ENCODE assay signal across 12 cellular contexts in genomic region chr17:38885044-38885727, GRCh38. TPM values are rescaled to one million over a fixed set of nuclear protein-coding genes. Genes with fewer than 3 reads are reported as not detected.
DNase-seq lines count a peak whose midpoint lies in the region; ATAC-seq and TF ChIP-seq lines count a peak whose summit lies in the region.
"Had no signal": no experiment of that assay in that cellular context is flagged by ENCODE, and none has a peak within 500 bp of the region (broad histone marks: within the 10 kb centered on the region; RNA-seq: fewer than 3 reads in every experiment).

No MANE protein-coding gene starts in this region.

- TF ChIP-seq CTCF in liver (IDR thresholded peaks at IDR 0.05; ENCODE audit: low read depth, low read length, missing input control) = no peak

- H3K9me3 ChIP-seq in liver (ENCODE audit: control insufficient read depth in 4 of 4, low read length in 3 of 4) = no peaks in the 10 kb centered on the region
- H3K9me3 ChIP-seq: testis had no signal

- no peak overlapping the region for H3K9ac ChIP-seq in liver (ENCODE audit: low read depth in 1 of 2, low read length in 2 of 2)

- CTCF ChIA-PET in activated CD4-positive, alpha-beta T cell treated with anti-CD3 and anti-CD28 coated beads for 36 hours (lab: Charles Lee) = interaction anchor here (0.5 to 2.3 kb wide), 7 partner anchors 8 to 1382 kb away, joined by 3 to 10 read pairs (median 3); partner anchors contain the start of gene LASP1

- no peak for ATAC-seq in activated CD4-positive, alpha-beta T cell treated with anti-CD3 and anti-CD28 coated beads for 36 hours
- ATAC-seq in activated naive CD8-positive, alpha-beta T cell treated with anti-CD3 and anti-CD28 coated beads, Interleukin-2, amount 50 U/mL, for 24 hours = no peak
- no peak for ATAC-seq in stimulated activated naive B cell treated with anti-CD40 and anti-IgM and Interleukin-4, amounts not matched to agents 10 μg/mL and 1 μg/mL and 100 μg/mL, for 72 hours (replicated peaks)
- ATAC-seq in HG02588 (IDR thresholded peaks at IDR 0.05; ENCODE audit: unreplicated experiment) = no peak

- no peaks in the 10 kb centered on the region for H3K27me3 ChIP-seq in liver (ENCODE audit: control insufficient read depth in 4 of 4, insufficient read depth in 4 of 4, low read length in 3 of 4)
- H3K27me3 ChIP-seq: testis had no signal

- intact Hi-C loops in activated CD4-positive, alpha-beta T cell treated with anti-CD3 and anti-CD28 coated beads for 36 hours (cut with DNase I, micrococcal nuclease) = no loop called here

- no peaks in the 10 kb centered on the region for H3K27me3 Mint-ChIP-seq in activated CD4-positive, alpha-beta T cell treated with anti-CD3 and anti-CD28 coated beads for 36 hours
- no peaks in the 10 kb centered on the region for H3K27me3 Mint-ChIP-seq in activated naive CD8-positive, alpha-beta T cell treated with anti-CD3 and anti-CD28 coated beads, Interleukin-2, amount 50 U/mL, for 24 hours
- no peaks in the 10 kb centered on the region for H3K27me3 Mint-ChIP-seq in stimulated activated naive B cell treated with anti-CD40 and anti-IgM and Interleukin-4, amounts not matched to agents 10 μg/mL and 1 μg/mL and 100 μg/mL, for 72 hours

- H3K27ac ChIP-seq in liver (ENCODE audit: low read depth in 1 of 2, low read length in 2 of 2) = peak overlapping the region in 1 of 2 donors; percentile 19
- H3K27ac ChIP-seq: PC-9 had no signal

- 47% methylated on average over 9 of the region's 9 CpGs for WGBS in liver

- peaks cover 2 to 12% (median 6%) of the 10 kb centered on the region in 4 donors for H3K36me3 ChIP-seq in liver (ENCODE audit: control insufficient read depth in 4 of 4, insufficient read depth in 3 of 4, low read depth in 1 of 4, low read length in 3 of 4)

- peak in 1 of 2 donors; percentile 39 for TF ChIP-seq RAD21 in liver (IDR thresholded peaks at IDR 0.05)

- H3K4me1 Mint-ChIP-seq in activated CD4-positive, alpha-beta T cell treated with anti-CD3 and anti-CD28 coated beads for 36 hours = peaks cover 90% of the 10 kb centered on the region
- peaks cover 87% of the 10 kb centered on the region for H3K4me1 Mint-ChIP-seq in activated naive CD8-positive, alpha-beta T cell treated with anti-CD3 and anti-CD28 coated beads, Interleukin-2, amount 50 U/mL, for 24 hours
- H3K4me1 Mint-ChIP-seq in stimulated activated naive B cell treated with anti-CD40 and anti-IgM and Interleukin-4, amounts not matched to agents 10 μg/mL and 1 μg/mL and 100 μg/mL, for 72 hours = peaks cover 41 to 68% of the 10 kb centered on the region in 2 donors

- H3K4me1 ChIP-seq in liver (ENCODE audit: control insufficient read depth in 4 of 4, insufficient read depth in 4 of 4, low read length in 3 of 4) = peaks cover 36 to 68% (median 50%) of the 10 kb centered on the region in 4 donors

- no peak overlapping the region for H3K4me3 Mint-ChIP-seq in activated CD4-positive, alpha-beta T cell treated with anti-CD3 and anti-CD28 coated beads for 36 hours
- no peak overlapping the region for H3K4me3 Mint-ChIP-seq in activated naive CD8-positive, alpha-beta T cell treated with anti-CD3 and anti-CD28 coated beads, Interleukin-2, amount 50 U/mL, for 24 hours
- no peak overlapping the region for H3K4me3 Mint-ChIP-seq in stimulated activated naive B cell treated with anti-CD40 and anti-IgM and Interleukin-4, amounts not matched to agents 10 μg/mL and 1 μg/mL and 100 μg/mL, for 72 hours

- H3K4me3 ChIP-seq in liver (ENCODE audit: low read depth in 1 of 3, low read length in 3 of 3) = no peak overlapping the region
- H3K4me3 ChIP-seq: PC-9, testis had no signal

- POLR2A ChIA-PET in activated CD4-positive, alpha-beta T cell treated with anti-CD3 and anti-CD28 coated beads for 36 hours (lab: Charles Lee) = interaction anchor here (1.4 kb wide), 1 partner anchor 14 kb away, joined by 4 read pairs; no protein-coding TSS in a partner anchor

- no peaks in the 10 kb centered on the region for H3K9me3 Mint-ChIP-seq in activated CD4-positive, alpha-beta T cell treated with anti-CD3 and anti-CD28 coated beads for 36 hours (ENCODE audit: low read depth)
- no peaks in the 10 kb centered on the region for H3K9me3 Mint-ChIP-seq in activated naive CD8-positive, alpha-beta T cell treated with anti-CD3 and anti-CD28 coated beads, Interleukin-2, amount 50 U/mL, for 24 hours
- H3K9me3 Mint-ChIP-seq in stimulated activated naive B cell treated with anti-CD40 and anti-IgM and Interleukin-4, amounts not matched to agents 10 μg/mL and 1 μg/mL and 100 μg/mL, for 72 hours = no peaks in the 10 kb centered on the region

- DNase-seq in activated CD4-positive, alpha-beta T cell treated with anti-CD3 and anti-CD28 coated beads for 36 hours = no peak
- DNase-seq in activated CD4-positive, alpha-beta T cell treated with anti-CD3 and anti-CD28 coated beads, Interleukin-2, amount 50 U/mL, for 48 hours = no peak
- no peak for DNase-seq in activated naive CD8-positive, alpha-beta T cell treated with anti-CD3 and anti-CD28 coated beads, Interleukin-2, amount 50 U/mL, for 24 hours
- no peak for DNase-seq in stimulated activated naive B cell treated with anti-CD40 and anti-IgM and Interleukin-4, amounts not matched to agents 10 μg/mL and 1 μg/mL and 100 μg/mL, for 72 hours
- DNase-seq in NCI-H1048 (lab: John Stamatoyannopoulos, UW) (no peak), cortex of kidney (lab: John Stamatoyannopoulos, UW) (no peak)
- DNase-seq: activated CD4-positive, alpha-beta T cell treated with anti-CD3 and anti-CD28 coated beads for 1 hour; central memory CD4-positive, alpha-beta T cell; PC-9; testis had no signal

- H3K36me3 Mint-ChIP-seq in activated CD4-positive, alpha-beta T cell treated with anti-CD3 and anti-CD28 coated beads for 36 hours (ENCODE audit: low read depth) = peaks cover 54% of the 10 kb centered on the region
- peaks cover 33% of the 10 kb centered on the region for H3K36me3 Mint-ChIP-seq in activated naive CD8-positive, alpha-beta T cell treated with anti-CD3 and anti-CD28 coated beads, Interleukin-2, amount 50 U/mL, for 24 hours (ENCODE audit: low read depth)
- peaks cover 46 to 61% of the 10 kb centered on the region in 2 donors for H3K36me3 Mint-ChIP-seq in stimulated activated naive B cell treated with anti-CD40 and anti-IgM and Interleukin-4, amounts not matched to agents 10 μg/mL and 1 μg/mL and 100 μg/mL, for 72 hours

- peak overlapping the region; percentile 65 for H3K27ac Mint-ChIP-seq in activated CD4-positive, alpha-beta T cell treated with anti-CD3 and anti-CD28 coated beads for 36 hours
- H3K27ac Mint-ChIP-seq in activated naive CD8-positive, alpha-beta T cell treated with anti-CD3 and anti-CD28 coated beads, Interleukin-2, amount 50 U/mL, for 24 hours = peak overlapping the region; percentile 75
- peak overlapping the region; percentile 79 for H3K27ac Mint-ChIP-seq in stimulated activated naive B cell treated with anti-CD40 and anti-IgM and Interleukin-4, amounts not matched to agents 10 μg/mL and 1 μg/mL and 100 μg/mL, for 72 hours

TF ChIP-seq in liver, 16 proteins besides CTCF, POLR2A, EP300 and RAD21 (continues in another document):
- TF ChIP-seq JUND (IDR thresholded peaks at IDR 0.05) = no peak
- no peak for TF ChIP-seq GABPA (IDR thresholded peaks at IDR 0.05 in 1 of 2, conservative IDR thresholded peaks at IDR 0.05 in 1 of 2)
- TF ChIP-seq HNF4G (IDR thresholded peaks at IDR 0.05) = peak; percentile 85
- TF ChIP-seq EGR1 (IDR thresholded peaks at IDR 0.05; ENCODE audit: low read depth in 2 of 2) = no peak
- TF ChIP-seq, protein P1, sequence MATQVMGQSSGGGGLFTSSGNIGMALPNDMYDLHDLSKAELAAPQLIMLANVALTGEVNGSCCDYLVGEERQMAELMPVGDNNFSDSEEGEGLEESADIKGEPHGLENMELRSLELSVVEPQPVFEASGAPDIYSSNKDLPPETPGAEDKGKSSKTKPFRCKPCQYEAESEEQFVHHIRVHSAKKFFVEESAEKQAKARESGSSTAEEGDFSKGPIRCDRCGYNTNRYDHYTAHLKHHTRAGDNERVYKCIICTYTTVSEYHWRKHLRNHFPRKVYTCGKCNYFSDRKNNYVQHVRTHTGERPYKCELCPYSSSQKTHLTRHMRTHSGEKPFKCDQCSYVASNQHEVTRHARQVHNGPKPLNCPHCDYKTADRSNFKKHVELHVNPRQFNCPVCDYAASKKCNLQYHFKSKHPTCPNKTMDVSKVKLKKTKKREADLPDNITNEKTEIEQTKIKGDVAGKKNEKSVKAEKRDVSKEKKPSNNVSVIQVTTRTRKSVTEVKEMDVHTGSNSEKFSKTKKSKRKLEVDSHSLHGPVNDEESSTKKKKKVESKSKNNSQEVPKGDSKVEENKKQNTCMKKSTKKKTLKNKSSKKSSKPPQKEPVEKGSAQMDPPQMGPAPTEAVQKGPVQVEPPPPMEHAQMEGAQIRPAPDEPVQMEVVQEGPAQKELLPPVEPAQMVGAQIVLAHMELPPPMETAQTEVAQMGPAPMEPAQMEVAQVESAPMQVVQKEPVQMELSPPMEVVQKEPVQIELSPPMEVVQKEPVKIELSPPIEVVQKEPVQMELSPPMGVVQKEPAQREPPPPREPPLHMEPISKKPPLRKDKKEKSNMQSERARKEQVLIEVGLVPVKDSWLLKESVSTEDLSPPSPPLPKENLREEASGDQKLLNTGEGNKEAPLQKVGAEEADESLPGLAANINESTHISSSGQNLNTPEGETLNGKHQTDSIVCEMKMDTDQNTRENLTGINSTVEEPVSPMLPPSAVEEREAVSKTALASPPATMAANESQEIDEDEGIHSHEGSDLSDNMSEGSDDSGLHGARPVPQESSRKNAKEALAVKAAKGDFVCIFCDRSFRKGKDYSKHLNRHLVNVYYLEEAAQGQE (IDR thresholded peaks at IDR 0.05) = no peak
- TF ChIP-seq SP1 (IDR thresholded peaks at IDR 0.05) = peak; percentile 81
- TF ChIP-seq, protein P2, sequence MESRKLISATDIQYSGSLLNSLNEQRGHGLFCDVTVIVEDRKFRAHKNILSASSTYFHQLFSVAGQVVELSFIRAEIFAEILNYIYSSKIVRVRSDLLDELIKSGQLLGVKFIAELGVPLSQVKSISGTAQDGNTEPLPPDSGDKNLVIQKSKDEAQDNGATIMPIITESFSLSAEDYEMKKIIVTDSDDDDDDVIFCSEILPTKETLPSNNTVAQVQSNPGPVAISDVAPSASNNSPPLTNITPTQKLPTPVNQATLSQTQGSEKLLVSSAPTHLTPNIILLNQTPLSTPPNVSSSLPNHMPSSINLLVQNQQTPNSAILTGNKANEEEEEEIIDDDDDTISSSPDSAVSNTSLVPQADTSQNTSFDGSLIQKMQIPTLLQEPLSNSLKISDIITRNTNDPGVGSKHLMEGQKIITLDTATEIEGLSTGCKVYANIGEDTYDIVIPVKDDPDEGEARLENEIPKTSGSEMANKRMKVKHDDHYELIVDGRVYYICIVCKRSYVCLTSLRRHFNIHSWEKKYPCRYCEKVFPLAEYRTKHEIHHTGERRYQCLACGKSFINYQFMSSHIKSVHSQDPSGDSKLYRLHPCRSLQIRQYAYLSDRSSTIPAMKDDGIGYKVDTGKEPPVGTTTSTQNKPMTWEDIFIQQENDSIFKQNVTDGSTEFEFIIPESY (IDR thresholded peaks at IDR 0.05) = no peak
- TF ChIP-seq FOXA2 (IDR thresholded peaks at IDR 0.05) = no peak

RNA-seq across cellular contexts. Expression of gene LASP1, which starts 15.3 kb away (rescaled TPM):
- total RNA-seq in activated CD4-positive, alpha-beta T cell treated with anti-CD3 and anti-CD28 coated beads for 36 hours = 100 to 1,000 TPM; 119 to 144 TPM
- total RNA-seq in liver = 10 to 100 TPM; 59.4 to 77.4 TPM
- 10 to 100 TPM; 18.2 to 77.7 TPM for polyA plus RNA-seq in liver

RNA-seq across cellular contexts. Expression of gene RPL23, which starts 31.7 kb away (rescaled TPM):
- total RNA-seq in activated CD4-positive, alpha-beta T cell treated with anti-CD3 and anti-CD28 coated beads for 36 hours = 1,000 to 10,000 TPM; 1,886 to 1,896 TPM
- 100 to 1,000 TPM; 284 to 797 TPM for total RNA-seq in liver
- 100 to 1,000 TPM; 552 to 740 TPM for polyA plus RNA-seq in liver
